6 cellular contexts compared by ENCODE assay signal in genomic region chr5:177304392-177305119, GRCh38. TPM values are rescaled to one million over a fixed set of nuclear protein-coding genes. Genes with fewer than 3 reads are reported as not detected.
DNase-seq lines count a peak whose midpoint lies in the region; ATAC-seq lines count a peak whose summit lies in the region.

No MANE protein-coding gene starts in this region.

- H3K4me1 Mint-ChIP-seq in activated CD4-positive, alpha-beta memory T cell treated with anti-CD3 and anti-CD28 coated beads, Interleukin-2, amount 10 ng/mL, durations not matched to agents 7 days and 5 days = peaks cover 74% of the 10 kb centered on the region
- peaks cover 58% of the 10 kb centered on the region for H3K4me1 Mint-ChIP-seq in memory B cell

- peaks cover 9% of the 10 kb centered on the region for H3K4me1 ChIP-seq in HAP-1

- peaks cover 75% of the 10 kb centered on the region for H3K36me3 Mint-ChIP-seq in activated CD4-positive, alpha-beta memory T cell treated with anti-CD3 and anti-CD28 coated beads, Interleukin-2, amount 10 ng/mL, durations not matched to agents 7 days and 5 days (ENCODE audit: low read depth)
- peaks cover 7% of the 10 kb centered on the region for H3K36me3 Mint-ChIP-seq in memory B cell

- peaks cover 70% of the 10 kb centered on the region for H3K36me3 ChIP-seq in HAP-1 (replicated peaks)

- in situ Hi-C loops in HAP-1 (cut with MboI; ENCODE audit: low sequenced_read_pairs) = no loop called here

- peak overlapping the region; percentile 86 for H3K27ac Mint-ChIP-seq in activated CD4-positive, alpha-beta memory T cell treated with anti-CD3 and anti-CD28 coated beads, Interleukin-2, amount 10 ng/mL, durations not matched to agents 7 days and 5 days
- peak overlapping the region; percentile 93 for H3K27ac Mint-ChIP-seq in memory B cell

- peak in 1 of 2 experiments; percentile 58 for DNase-seq in HAP-1 (ENCODE audit: low spot score in 2 of 2)
- peak; percentile 46 for DNase-seq in activated CD4-positive, alpha-beta memory T cell treated with anti-CD3 and anti-CD28 coated beads, Interleukin-2, amount 10 ng/mL, durations not matched to agents 7 days and 5 days
- no peak for DNase-seq in memory B cell (ENCODE audit: low spot score in 2 of 2)

- no peaks in the 10 kb centered on the region for H3K9me3 Mint-ChIP-seq in activated CD4-positive, alpha-beta memory T cell treated with anti-CD3 and anti-CD28 coated beads, Interleukin-2, amount 10 ng/mL, durations not matched to agents 7 days and 5 days
- no peaks in the 10 kb centered on the region for H3K9me3 Mint-ChIP-seq in memory B cell

- no peaks in the 10 kb centered on the region for H3K27me3 Mint-ChIP-seq in activated CD4-positive, alpha-beta memory T cell treated with anti-CD3 and anti-CD28 coated beads, Interleukin-2, amount 10 ng/mL, durations not matched to agents 7 days and 5 days
- H3K27me3 Mint-ChIP-seq in memory B cell = no peaks in the 10 kb centered on the region

- H3K27me3 ChIP-seq in HAP-1 (ENCODE audit: low read depth) = no peaks in the 10 kb centered on the region

- H3K4me3 Mint-ChIP-seq in activated CD4-positive, alpha-beta memory T cell treated with anti-CD3 and anti-CD28 coated beads, Interleukin-2, amount 10 ng/mL, durations not matched to agents 7 days and 5 days = peak overlapping the region; percentile 89
- H3K4me3 Mint-ChIP-seq in memory B cell = peak overlapping the region; percentile 90

- peak overlapping the region; percentile 97 for H3K4me3 ChIP-seq in HAP-1

- CTCF ChIA-PET in activated CD4-positive, alpha-beta memory T cell treated with anti-CD3 and anti-CD28 coated beads, Interleukin-2, amount 10 ng/mL, durations not matched to agents 7 days and 5 days (lab: Charles Lee) = interaction anchor here (1.0 to 2.8 kb wide), 3 partner anchors 12 to 191 kb away, joined by 3 to 11 read pairs (median 3); no protein-coding TSS in a partner anchor

- no peaks in the 10 kb centered on the region for H3K9me3 ChIP-seq in HAP-1

- POLR2A ChIA-PET in activated CD4-positive, alpha-beta memory T cell treated with anti-CD3 and anti-CD28 coated beads, Interleukin-2, amount 10 ng/mL, durations not matched to agents 7 days and 5 days (lab: Charles Lee) = interaction anchor here (0.6 to 6.1 kb wide), 5 partner anchors 7 to 170 kb away, joined by 3 to 68 read pairs (median 4); partner anchors contain the start of genes GRK6, LMAN2, MXD3 and NSD1

- ATAC-seq in memory B cell (ENCODE audit: low read depth) = no peak
- ATAC-seq in GM18519 (IDR thresholded peaks at IDR 0.05; ENCODE audit: low FRiP score, unreplicated experiment) = no peak
- ATAC-seq in HG02938 (IDR thresholded peaks at IDR 0.05; ENCODE audit: unreplicated experiment) = no peak
- no peak for ATAC-seq in GM18520 (IDR thresholded peaks at IDR 0.05; ENCODE audit: unreplicated experiment)

RNA-seq across cellular contexts. Expression of gene PRELID1, which starts 1.0 kb away (rescaled TPM):
- 100 to 1,000 TPM; 153 to 156 TPM for total RNA-seq in activated CD4-positive, alpha-beta memory T cell treated with anti-CD3 and anti-CD28 coated beads, Interleukin-2, amount 10 ng/mL, durations not matched to agents 7 days and 5 days

RNA-seq across cellular contexts. Expression of gene RAB24, which starts 1.0 kb away (rescaled TPM):
- total RNA-seq in activated CD4-positive, alpha-beta memory T cell treated with anti-CD3 and anti-CD28 coated beads, Interleukin-2, amount 10 ng/mL, durations not matched to agents 7 days and 5 days = 10 to 100 TPM; 43.0 to 46.6 TPM

RNA-seq across cellular contexts. Expression of gene MXD3, which starts 7.1 kb away (rescaled TPM):
- total RNA-seq in activated CD4-positive, alpha-beta memory T cell treated with anti-CD3 and anti-CD28 coated beads, Interleukin-2, amount 10 ng/mL, durations not matched to agents 7 days and 5 days = 10 to 100 TPM; 74.1 to 75.0 TPM

RNA-seq across cellular contexts. Expression of gene LMAN2, which starts 46.9 kb away (rescaled TPM):
- 100 to 1,000 TPM; 145 to 149 TPM for total RNA-seq in activated CD4-positive, alpha-beta memory T cell treated with anti-CD3 and anti-CD28 coated beads, Interleukin-2, amount 10 ng/mL, durations not matched to agents 7 days and 5 days

RNA-seq across cellular contexts. Expression of gene RGS14, which starts 53.2 kb away (rescaled TPM):
- 100 to 1,000 TPM; 103 to 107 TPM for total RNA-seq in activated CD4-positive, alpha-beta memory T cell treated with anti-CD3 and anti-CD28 coated beads, Interleukin-2, amount 10 ng/mL, durations not matched to agents 7 days and 5 days
